1 cellular context compared by ENCODE assay signal in genomic region chr1:66752000-66752592, GRCh38.
TF ChIP-seq lines count a peak whose summit lies in the region.

Gene DYNLT5 (plus strand): TSS chr1:66752459. CDS start chr1:66754659, 2,200 bp downstream.

TF ChIP-seq in GM12878, 131 proteins besides CTCF, POLR2A, EP300 and RAD21 (continued from another document):
- TF ChIP-seq ZBTB40 (IDR thresholded peaks at IDR 0.05; ENCODE audit: borderline replicate concordance) (no peak), POLR2AphosphoS5 (IDR thresholded peaks at IDR 0.05; ENCODE audit: low read length) (no peak), SP1 (IDR thresholded peaks at IDR 0.05; ENCODE audit: low read depth, low read length) (no peak)
